ENCODE assay signal across 6 cellular contexts in the genomic region with DNA sequence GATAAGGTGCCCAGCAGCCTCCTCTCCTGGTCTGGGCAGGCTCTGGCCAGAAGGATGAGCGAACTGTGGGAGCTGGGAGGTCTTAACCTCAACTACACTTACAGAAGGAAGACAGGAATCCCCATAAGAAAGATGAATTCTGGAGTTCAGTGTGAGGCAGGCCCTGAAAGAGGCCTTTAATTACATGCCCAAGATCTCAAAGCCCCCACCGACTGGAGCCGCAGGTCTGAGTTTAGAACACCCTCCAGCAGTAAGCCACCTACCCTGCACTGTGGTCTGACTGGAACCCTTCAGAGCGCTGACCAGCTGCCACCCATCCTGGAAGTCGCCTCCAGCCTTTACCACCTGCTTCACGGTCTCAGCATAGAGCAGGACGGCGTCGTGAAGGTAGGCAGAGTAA.
"Had no signal": no experiment of that assay in that cellular context is flagged by ENCODE, and none has a peak within 500 bp of the region (broad histone marks: within the 10 kb centered on the region; RNA-seq: fewer than 3 reads in every experiment).

No MANE protein-coding gene starts in this region.

- H3K27ac ChIP-seq: GM23248, HL-60 had no signal

- H3K4me1 ChIP-seq: HAP-1 had no signal

- H3K9ac ChIP-seq: GM23248 had no signal

- H3K9me3 ChIP-seq: HAP-1 had no signal

- H3K4me3 ChIP-seq: GM23248, HAP-1 had no signal

- H2AFZ ChIP-seq: GM23248 had no signal

- H3K36me3 ChIP-seq: HAP-1 had no signal

- DNase-seq: GM23248, GOT3, H7, HFFc6 had no signal
